Comparison of ENCODE assay signal across 8 cellular contexts in genomic region chr4:40309250-40309774, GRCh38. TPM values are rescaled to one million over a fixed set of nuclear protein-coding genes. Genes with fewer than 3 reads are reported as not detected.
DNase-seq lines count a peak whose midpoint lies in the region; ATAC-seq and TF ChIP-seq lines count a peak whose summit lies in the region.

No MANE protein-coding gene starts in this region.

- intact Hi-C loops in transverse colon (cut with DNase I; ENCODE audit: low total_unique reads), result no loop called here

- in situ Hi-C loops in transverse colon (cut with MboI; ENCODE audit: low pct_ligation_motif_present in 1 of 4, low pct_unique_long_range_greater_than_20kb in 1 of 4, low sequenced_read_pairs in 3 of 4), result loop anchor here in 1 of 4 donors (25.0 kb wide), 2 partner anchors 147 to 247 kb away; partner anchors contain the start of gene N4BP2

- H3K27ac Mint-ChIP-seq in osteocyte (ENCODE audit: unreplicated experiment), result peak overlapping the region; percentile 8

- no peaks in the 10 kb centered on the region for H3K27me3 Mint-ChIP-seq in osteocyte (ENCODE audit: unreplicated experiment)

- no peaks in the 10 kb centered on the region for H3K79me2 ChIP-seq in Karpas-422 (ENCODE audit: low read length)

- H3K4me3 Mint-ChIP-seq in osteocyte (ENCODE audit: unreplicated experiment), result peak overlapping the region; percentile 42

- H3K36me3 Mint-ChIP-seq in osteocyte (ENCODE audit: unreplicated experiment), result no peaks in the 10 kb centered on the region

- no peak for ATAC-seq in HG03108 (IDR thresholded peaks at IDR 0.05; ENCODE audit: unreplicated experiment)

- peak overlapping the region; percentile 86 for H3K4me2 ChIP-seq in Karpas-422 (ENCODE audit: low read depth, low read length, poor library complexity, severe bottlenecking)

- no peaks in the 10 kb centered on the region for H3K9me2 ChIP-seq in Karpas-422 (replicated peaks; ENCODE audit: insufficient read depth, low read length)

- WGBS in transverse colon (ENCODE audit: low coverage in 1 of 2), 2 donors, result 2 to 6% methylated on average over 2 to 10 of the region's 10 CpGs

- no peaks in the 10 kb centered on the region for H3K36me3 ChIP-seq in Karpas-422 (ENCODE audit: insufficient read depth, low read length)
- H3K36me3 ChIP-seq in transverse colon, result no peaks in the 10 kb centered on the region

- H3K9me3 ChIP-seq in Karpas-422 (ENCODE audit: low read length) (no peaks in the 10 kb centered on the region), transverse colon (no peaks in the 10 kb centered on the region)

- no peak for TF ChIP-seq POLR2A in transverse colon (IDR thresholded peaks at IDR 0.05)

- peaks cover 3% of the 10 kb centered on the region for H3K4me1 Mint-ChIP-seq in osteocyte (ENCODE audit: unreplicated experiment)

- H3K9me3 Mint-ChIP-seq in osteocyte (ENCODE audit: unreplicated experiment), result peaks cover 4% of the 10 kb centered on the region

- H3K27me3 ChIP-seq in Karpas-422 (ENCODE audit: low read length) (no peaks in the 10 kb centered on the region), transverse colon (no peaks in the 10 kb centered on the region)

- H3K27ac ChIP-seq in Karpas-422 (ENCODE audit: low read length), result peak overlapping the region; percentile 100
- H3K27ac ChIP-seq in transverse colon, result peak overlapping the region in 3 of 4 donors; percentile 57 to 67 (median 65)

- TF ChIP-seq CTCF in AG10803 (conservative IDR thresholded peaks at IDR 0.05; ENCODE audit: low read length), result peak; percentile 88
- TF ChIP-seq CTCF in GM20000 (IDR thresholded peaks at IDR 0.05; ENCODE audit: extremely low read depth, missing control alignments), result peak; percentile 82
- peak; percentile 86 for TF ChIP-seq CTCF in fibroblast of villous mesenchyme (IDR thresholded peaks at IDR 0.05; ENCODE audit: insufficient read depth, low read depth, low read length)
- TF ChIP-seq CTCF in osteocyte (IDR thresholded peaks at IDR 0.05), result peak; percentile 95
- peak; percentile 85 to 89 (median 86) for TF ChIP-seq CTCF in transverse colon (IDR thresholded peaks at IDR 0.05)

- H3K9ac ChIP-seq in Karpas-422 (ENCODE audit: low read length), result peak overlapping the region; percentile 84

- peak overlapping the region; percentile 67; the same call in 1 of the 2 replicates for H2AFZ ChIP-seq in Karpas-422 (ENCODE audit: low read length)

- H3K4me1 ChIP-seq in Karpas-422 (ENCODE audit: low read length), result peaks cover 74% of the 10 kb centered on the region
- H3K4me1 ChIP-seq in transverse colon, result peaks cover 0 to 21% (median 5%) of the 10 kb centered on the region in 4 donors

- H3K4me3 ChIP-seq in AG10803 (ENCODE audit: low read length), result peak overlapping the region; percentile 39
- H3K4me3 ChIP-seq in Karpas-422 (ENCODE audit: low read length), result peak overlapping the region; percentile 64
- H3K4me3 ChIP-seq in fibroblast of villous mesenchyme (ENCODE audit: low read depth, low read length), result no peak overlapping the region
- H3K4me3 ChIP-seq in transverse colon, result no peak overlapping the region

- TF ChIP-seq EP300 in transverse colon (IDR thresholded peaks at IDR 0.05; ENCODE audit: low read depth), result no peak

- DNase-seq in AG10803 (ENCODE audit: low read depth), result peak; percentile 76
- DNase-seq in GM20000 (ENCODE audit: low spot score), result peak; percentile 62
- DNase-seq in Karpas-422, result peak; percentile 95
- DNase-seq in activated T-cell treated with anti-CD3 and anti-CD28 coated beads for 48 hours (ENCODE audit: low read depth), result peak; percentile 83
- DNase-seq in fibroblast of villous mesenchyme (ENCODE audit: low read depth), result peak; percentile 88
- peak; percentile 93 for DNase-seq in osteocyte (ENCODE audit: extremely low spot score, unreplicated experiment)
- DNase-seq in transverse colon, result peak; percentile 94

- H4K20me1 ChIP-seq in Karpas-422 (ENCODE audit: insufficient read depth, low read depth, low read length), result no peaks in the 10 kb centered on the region

RNA-seq across cellular contexts. Expression of gene CHRNA9, which starts 25.8 kb away (rescaled TPM):
- total RNA-seq in Karpas-422 (2014; rRNA removed; shearing (Covaris generic); ENCODE audit: low replicate concordance), result 0.15 and 0.25 TPM in 2 replicates
- total RNA-seq in fibroblast of villous mesenchyme (under 0.01 TPM in 1 of 2 replicates, not detected in the other), osteocyte (not detected in 2 replicates), transverse colon (not detected)

Comparison
In these comparisons a context has a peak if more than half of its experiments do, and no peak if none do; other contexts are left out.
1. H3K4me3 ChIP-seq: peak in AG10803 (single experiment) and Karpas-422 (single experiment); none in fibroblast of villous mesenchyme (single experiment) and transverse colon (0 of 4).
2. Peak in every context shown above with its lines, with median percentiles within 50 percentile points of each other: DNase-seq and CTCF ChIP-seq.